8 cellular contexts compared by ENCODE assay signal in the genomic region with DNA sequence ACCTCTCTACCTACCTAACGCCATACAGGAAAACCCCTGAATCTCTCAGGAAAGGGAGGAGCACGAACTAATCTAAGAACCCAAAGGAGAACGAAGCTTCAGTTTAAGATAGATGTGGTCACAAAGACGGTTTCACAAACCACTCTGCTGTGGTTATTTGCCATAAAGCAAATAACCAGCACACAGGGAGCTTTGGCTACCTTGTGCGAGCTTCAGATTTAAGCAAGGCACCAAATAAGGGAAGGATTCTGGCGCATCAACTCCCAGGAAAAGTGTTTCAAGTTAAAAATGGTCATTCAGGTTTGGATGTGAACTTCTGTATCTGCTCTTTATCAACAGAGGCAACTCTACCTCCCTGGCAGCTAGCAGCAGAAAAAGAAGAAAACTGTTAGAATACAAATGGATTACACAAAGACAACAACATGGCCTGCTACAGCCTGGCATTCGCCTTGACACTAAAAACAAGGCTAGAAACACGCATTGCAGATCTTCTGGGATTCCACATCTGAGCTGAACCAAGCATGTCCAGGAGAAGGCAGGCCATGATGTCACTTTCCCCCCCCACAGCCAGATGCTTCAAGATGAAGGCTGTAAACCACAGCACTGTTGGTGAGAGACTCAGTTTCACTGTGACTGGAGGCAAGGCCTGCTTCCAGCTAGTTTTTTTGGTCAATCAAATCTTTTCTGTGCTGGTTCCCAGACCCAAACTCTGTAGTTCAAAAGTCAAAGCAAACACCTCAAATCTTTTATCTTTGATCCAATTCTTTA.
DNase-seq lines count a peak whose midpoint lies in the region; ATAC-seq and TF ChIP-seq lines count a peak whose summit lies in the region.

No MANE protein-coding gene starts in this region.

- peak; percentile 78 to 86 for DNase-seq in activated CD4-positive, alpha-beta T cell treated with anti-CD3 and anti-CD28 coated beads, Interleukin-2, amount 50 U/mL, for 48 hours
- DNase-seq in glomerular visceral epithelial cell (ENCODE audit: extremely low spot score) (peak; percentile 18), 8988T (no peak), superior temporal gyrus (ENCODE audit: extremely low spot score) (no peak)
- peak; percentile 72 for DNase-seq in stimulated activated naive CD4-positive, alpha-beta T cell treated with Interleukin-2 at 50 U/mL for 16 hours (lab: John Stamatoyannopoulos, UW)

- TF ChIP-seq POLR2A in GM18505 (IDR thresholded peaks at IDR 0.05; ENCODE audit: borderline replicate concordance, extremely low read depth, insufficient read depth, insufficient read length) = peak; percentile 48

- no peak for ATAC-seq in GM18505 (IDR thresholded peaks at IDR 0.05; ENCODE audit: unreplicated experiment)
- ATAC-seq in HG03045 (IDR thresholded peaks at IDR 0.05; ENCODE audit: unreplicated experiment) = peak; percentile 71
- ATAC-seq in HG02588 (IDR thresholded peaks at IDR 0.05; ENCODE audit: unreplicated experiment) = no peak

Comparison
In these comparisons a context has a peak if more than half of its experiments do, and no peak if none do; other contexts are left out.
1. DNase-seq: peak in activated CD4-positive, alpha-beta T cell treated with anti-CD3 and anti-CD28 coated beads, Interleukin-2, amount 50 U/mL, for 48 hours (2 of 2), glomerular visceral epithelial cell (single experiment) and stimulated activated naive CD4-positive, alpha-beta T cell treated with Interleukin-2 at 50 U/mL for 16 hours (single experiment); none in 8988T (single experiment) and superior temporal gyrus (single experiment).